Comparison of ENCODE assay signal across 9 cellular contexts in the genomic region with DNA sequence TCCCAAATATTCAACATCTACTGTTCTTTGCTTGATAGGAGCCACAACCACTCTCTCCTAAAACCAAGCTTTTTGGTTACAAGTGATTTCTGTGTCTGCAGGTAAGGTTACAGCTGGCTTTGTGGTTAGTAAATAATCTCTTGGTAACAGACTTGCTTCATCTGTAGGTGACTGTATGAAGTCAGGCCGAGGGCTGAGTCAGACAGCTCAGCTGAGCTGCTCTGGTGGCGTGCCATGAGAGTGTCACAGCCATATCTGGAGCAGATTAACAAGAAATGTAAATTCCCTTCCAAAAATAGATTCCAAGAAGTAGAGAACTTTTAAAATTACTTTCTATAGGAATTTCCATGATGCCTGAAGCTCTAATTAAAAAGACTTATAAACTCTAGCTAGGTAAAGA. TPM values are rescaled to one million over a fixed set of nuclear protein-coding genes. Genes with fewer than 3 reads are reported as not detected.
DNase-seq lines count a peak whose midpoint lies in the region; ATAC-seq and TF ChIP-seq lines count a peak whose summit lies in the region.
"Had no signal": no experiment of that assay in that cellular context is flagged by ENCODE, and none has a peak within 500 bp of the region (broad histone marks: within the 10 kb centered on the region; RNA-seq: fewer than 3 reads in every experiment).

No MANE protein-coding gene starts in this region.

- no peaks in the 10 kb centered on the region for H3K36me3 ChIP-seq in brain microvascular endothelial cell (replicated peaks)

- H3K27ac ChIP-seq in brain microvascular endothelial cell: peak overlapping the region; percentile 91

- TF ChIP-seq CTCF in brain microvascular endothelial cell (IDR thresholded peaks at IDR 0.05; ENCODE audit: low read depth, low read length, missing control alignments): no peak
- TF ChIP-seq CTCF in natural killer cell (IDR thresholded peaks at IDR 0.05): no peak

- in situ Hi-C loops in brain microvascular endothelial cell (cut with HindIII; ENCODE audit: low pct_ligation_motif_present, low sequenced_read_pairs): no loop called here

- ATAC-seq in GM19351 (IDR thresholded peaks at IDR 0.05; ENCODE audit: unreplicated experiment): peak; percentile 86
- peak; percentile 54 for ATAC-seq in HG03103 (IDR thresholded peaks at IDR 0.05; ENCODE audit: low read depth, unreplicated experiment)
- no peak for ATAC-seq in effector memory CD8-positive, alpha-beta T cell (replicated peaks)
- no peak for ATAC-seq in natural killer cell

- intact Hi-C loops in natural killer cell (cut with micrococcal nuclease): no loop called here

- H3K4me1 Mint-ChIP-seq in effector memory CD8-positive, alpha-beta T cell (ENCODE audit: low read depth in 2 of 2): no peaks in the 10 kb centered on the region
- no peaks in the 10 kb centered on the region for H3K4me1 Mint-ChIP-seq in natural killer cell

- H3K4me3 Mint-ChIP-seq in effector memory CD8-positive, alpha-beta T cell: no peak overlapping the region
- no peak overlapping the region for H3K4me3 Mint-ChIP-seq in natural killer cell

- peak; percentile 98 for DNase-seq in brain microvascular endothelial cell
- DNase-seq in renal cortical epithelial cell (ENCODE audit: low read depth): peak; percentile 53
- no peak for DNase-seq in DMS 273 treated with DMSO at 0.1 percent for 48 hours (lab: John Stamatoyannopoulos, UW)
- no peak for DNase-seq in effector memory CD8-positive, alpha-beta T cell
- DNase-seq in natural killer cell: no peak
- no peak for DNase-seq in NCI-H446 (lab: John Stamatoyannopoulos, UW)

- no peaks in the 10 kb centered on the region for H3K36me3 Mint-ChIP-seq in effector memory CD8-positive, alpha-beta T cell (ENCODE audit: insufficient read depth)
- H3K36me3 Mint-ChIP-seq in natural killer cell: no peaks in the 10 kb centered on the region

- no peak overlapping the region for H3K27ac Mint-ChIP-seq in effector memory CD8-positive, alpha-beta T cell
- no peak overlapping the region for H3K27ac Mint-ChIP-seq in natural killer cell

- H3K4me3 ChIP-seq in brain microvascular endothelial cell (ENCODE audit: low read depth, low read length): no peak overlapping the region

- H3K27me3 ChIP-seq in brain microvascular endothelial cell (replicated peaks): no peaks in the 10 kb centered on the region

- no peaks in the 10 kb centered on the region for H3K27me3 Mint-ChIP-seq in effector memory CD8-positive, alpha-beta T cell
- no peaks in the 10 kb centered on the region for H3K27me3 Mint-ChIP-seq in natural killer cell (ENCODE audit: low read depth in 2 of 2)

- peaks cover 0 to 4% of the 10 kb centered on the region in 2 donors for H3K9me3 Mint-ChIP-seq in effector memory CD8-positive, alpha-beta T cell
- peaks cover 5 to 11% of the 10 kb centered on the region in 2 donors for H3K9me3 Mint-ChIP-seq in natural killer cell

RNA-seq across cellular contexts. Expression of a gene that starts 23.7 kb away (rescaled TPM):
- not detected in 2 replicates for total RNA-seq in renal cortical epithelial cell
- not detected for total RNA-seq in natural killer cell
- total RNA-seq: lung microvascular endothelial cell had no signal

Comparison
In these comparisons a context has a peak if more than half of its experiments do, and no peak if none do; other contexts are left out.
1. ATAC-seq: peak in GM19351 (single experiment) and HG03103 (single experiment); none in effector memory CD8-positive, alpha-beta T cell (single experiment) and natural killer cell (0 of 3).
2. DNase-seq: peak in brain microvascular endothelial cell (single experiment) and renal cortical epithelial cell (single experiment); none in DMS 273 treated with DMSO at 0.1 percent for 48 hours (single experiment), effector memory CD8-positive, alpha-beta T cell (0 of 3), natural killer cell (single experiment) and NCI-H446 (0 of 2).